9 cellular contexts compared by ENCODE assay signal in genomic region chr5:54701179-54701578, GRCh38.
DNase-seq lines count a peak whose midpoint lies in the region; ATAC-seq and TF ChIP-seq lines count a peak whose summit lies in the region.
"Had no signal": no experiment of that assay in that cellular context is flagged by ENCODE, and none has a peak within 500 bp of the region (broad histone marks: within the 10 kb centered on the region; RNA-seq: fewer than 3 reads in every experiment).

No MANE protein-coding gene starts in this region.

- H3K27ac Mint-ChIP-seq in HFFc6 = peak overlapping the region; percentile 92

- H3K9me3 ChIP-seq in thoracic aorta (no peaks in the 10 kb centered on the region), tibial nerve (no peaks in the 10 kb centered on the region)

- 58 to 62% methylated on average over 1 of the region's 1 CpG for whole genome bisulfite sequencing in tibial nerve, 2 donors

- H3K4me1 ChIP-seq in foreskin keratinocyte = peaks cover 4% of the 10 kb centered on the region
- H3K4me1 ChIP-seq in thoracic aorta (ENCODE audit: control insufficient read depth in 1 of 2, low read depth in 2 of 2) = peaks cover 51 to 94% of the 10 kb centered on the region in 2 donors
- H3K4me1 ChIP-seq in tibial nerve = peaks cover 0 to 41% (median 9%) of the 10 kb centered on the region in 4 donors

- peak; percentile 95 for ATAC-seq in foreskin keratinocyte
- ATAC-seq in thoracic aorta (ENCODE audit: insufficient number of reproducible peaks, low FRiP score, low read depth) = peak; percentile 90
- no peak for ATAC-seq in GM21576 (IDR thresholded peaks at IDR 0.05; ENCODE audit: unreplicated experiment)
- ATAC-seq: naive thymus-derived CD4-positive, alpha-beta T cell had no signal

- TF ChIP-seq POLR2A in tibial nerve (IDR thresholded peaks at IDR 0.05) = no peak

- H3K4me3 Mint-ChIP-seq in HFFc6 = peak overlapping the region; percentile 71
- H3K4me3 Mint-ChIP-seq: naive thymus-derived CD4-positive, alpha-beta T cell had no signal

- H3K9me3 Mint-ChIP-seq in HFFc6 = no peaks in the 10 kb centered on the region
- H3K9me3 Mint-ChIP-seq: naive thymus-derived CD4-positive, alpha-beta T cell had no signal

- TF ChIP-seq EP300 in tibial nerve (IDR thresholded peaks at IDR 0.05) = peak in 1 of 2 donors; percentile 20

- no peaks in the 10 kb centered on the region for H3K36me3 Mint-ChIP-seq in HFFc6 (ENCODE audit: low read depth)

- no peak overlapping the region for H3K4me3 ChIP-seq in thoracic aorta
- no peak overlapping the region for H3K4me3 ChIP-seq in tibial nerve

- H3K4me1 Mint-ChIP-seq in HFFc6 (ENCODE audit: low read depth) = peaks cover 72% of the 10 kb centered on the region

- H3K27me3 Mint-ChIP-seq in HFFc6 (ENCODE audit: insufficient read depth) = no peaks in the 10 kb centered on the region

- no peak for TF ChIP-seq CTCF in HFFc6 (IDR thresholded peaks at IDR 0.05)
- TF ChIP-seq CTCF in foreskin keratinocyte (conservative IDR thresholded peaks at IDR 0.05) = no peak
- no peak for TF ChIP-seq CTCF in thoracic aorta (IDR thresholded peaks at IDR 0.05)
- TF ChIP-seq CTCF in tibial nerve (IDR thresholded peaks at IDR 0.05) = no peak

- DNase-seq in HFFc6 = peak; percentile 97
- peak; percentile 37 for DNase-seq in SW480 (ENCODE audit: low spot score)
- peak; percentile 94 to 98 for DNase-seq in foreskin keratinocyte
- DNase-seq in thoracic aorta (ENCODE audit: low spot score) = peak; percentile 75
- DNase-seq in tibial nerve (ENCODE audit: low spot score in 2 of 2) = no peak
- DNase-seq in posterior cingulate gyrus = no peak
- DNase-seq: naive thymus-derived CD4-positive, alpha-beta T cell; NCI-H2081 treated with DMSO at 0.1 percent for 48 hours had no signal

- H3K36me3 ChIP-seq in thoracic aorta (no peaks in the 10 kb centered on the region), tibial nerve (no peaks in the 10 kb centered on the region)

- no peaks in the 10 kb centered on the region for H3K27me3 ChIP-seq in foreskin keratinocyte
- no peaks in the 10 kb centered on the region for H3K27me3 ChIP-seq in thoracic aorta (replicated peaks; ENCODE audit: insufficient read depth)
- no peaks in the 10 kb centered on the region for H3K27me3 ChIP-seq in tibial nerve

- intact Hi-C loops in posterior cingulate gyrus (cut with DNase I) = no loop called here

- no peak overlapping the region for H3K27ac ChIP-seq in foreskin keratinocyte
- H3K27ac ChIP-seq in thoracic aorta = peak overlapping the region; percentile 73 to 92
- no peak overlapping the region for H3K27ac ChIP-seq in tibial nerve

Comparison
In these comparisons a context has a peak if more than half of its experiments do, and no peak if none do; other contexts are left out.
1. DNase-seq: peak in HFFc6 (single experiment), SW480 (single experiment), foreskin keratinocyte (2 of 2) and thoracic aorta (single experiment); none in tibial nerve (0 of 2) and posterior cingulate gyrus (0 of 10).
2. H3K27ac ChIP-seq: peak in thoracic aorta (2 of 2); none in foreskin keratinocyte (single experiment) and tibial nerve (0 of 4).